In genomic region chr11:117820071-117820470, GRCh38 we compare ENCODE assay signal across 13 cellular contexts. TPM values are rescaled to one million over a fixed set of nuclear protein-coding genes. Genes with fewer than 3 reads are reported as not detected.
DNase-seq lines count a peak whose midpoint lies in the region; TF ChIP-seq lines count a peak whose summit lies in the region.
"Had no signal": no experiment of that assay in that cellular context is flagged by ENCODE, and none has a peak within 500 bp of the region (broad histone marks: within the 10 kb centered on the region; RNA-seq: fewer than 3 reads in every experiment).

No MANE protein-coding gene starts in this region.

- H3K27me3 ChIP-seq in OCI-LY3 (ENCODE audit: low read depth, low read length) (no peaks in the 10 kb centered on the region), brain microvascular endothelial cell (replicated peaks) (no peaks in the 10 kb centered on the region)
- H3K27me3 ChIP-seq: sigmoid colon had no signal

- H3K27ac Mint-ChIP-seq in Calu3 (ENCODE audit: unreplicated experiment), result peak overlapping the region; percentile 12
- H3K27ac Mint-ChIP-seq: activated B cell treated with CpG ODN at 0.5 μM for 24 hours; CD8-positive, alpha-beta T cell had no signal

- H3K9me3 Mint-ChIP-seq in Calu3 (ENCODE audit: low read depth, unreplicated experiment), result no peaks in the 10 kb centered on the region
- H3K9me3 Mint-ChIP-seq: activated B cell treated with CpG ODN at 0.5 μM for 24 hours; brain; CD8-positive, alpha-beta T cell had no signal

- H3K9me3 ChIP-seq in OCI-LY3 (ENCODE audit: insufficient read depth, low read length), result no peaks in the 10 kb centered on the region
- H3K9me3 ChIP-seq: sigmoid colon had no signal

- no peak overlapping the region for H3K4me2 ChIP-seq in OCI-LY3 (ENCODE audit: low read length)

- DNase-seq in Calu3, result no peak
- DNase-seq in NCI-H1105 (lab: John Stamatoyannopoulos, UW), result peak; percentile 93
- DNase-seq in mucosa of gallbladder (ENCODE audit: low spot score), result peak; percentile 85
- no peak for DNase-seq in epidermal melanocyte (ENCODE audit: insufficient read length, low spot score)
- no peak for DNase-seq in activated CD4-positive, alpha-beta T cell treated with anti-CD3 and anti-CD28 coated beads for 4 hours
- no peak for DNase-seq in brain microvascular endothelial cell
- DNase-seq: activated B cell treated with CpG ODN at 0.5 μM for 24 hours; CD8-positive, alpha-beta T cell; sigmoid colon had no signal

- intact Hi-C loops in Calu3 (cut with micrococcal nuclease; ENCODE audit: unreplicated experiment), result no loop called here

- no peaks in the 10 kb centered on the region for H3K79me2 ChIP-seq in OCI-LY3 (ENCODE audit: low read length)

- no peak overlapping the region for H3K4me3 Mint-ChIP-seq in Calu3 (ENCODE audit: low read depth, unreplicated experiment)
- H3K4me3 Mint-ChIP-seq: activated B cell treated with CpG ODN at 0.5 μM for 24 hours; brain; CD8-positive, alpha-beta T cell had no signal

- H2AFZ ChIP-seq in OCI-LY3 (ENCODE audit: low read depth, low read length), result no peak overlapping the region

- H3K36me3 Mint-ChIP-seq in Calu3 (ENCODE audit: insufficient read depth, unreplicated experiment), result peaks cover 19% of the 10 kb centered on the region
- H3K36me3 Mint-ChIP-seq: brain had no signal

- no TSS peak for BruUV-seq in Calu3 (replicated peaks; lab: Mats Ljungman, UMichigan)

- 0 out of 2 replicates have a peak overlapping the region, but pooled peaks have one; percentile 21 for H3K9ac ChIP-seq in OCI-LY3 (ENCODE audit: low read length)

- no peaks in the 10 kb centered on the region for H3K36me3 ChIP-seq in OCI-LY3 (replicated peaks; ENCODE audit: low read depth, low read length)
- H3K36me3 ChIP-seq in brain microvascular endothelial cell (replicated peaks), result no peaks in the 10 kb centered on the region
- H3K36me3 ChIP-seq: sigmoid colon had no signal

- TF ChIP-seq CTCF in Calu3 (IDR thresholded peaks at IDR 0.05; ENCODE audit: unreplicated experiment) (no peak), OCI-LY3 (IDR thresholded peaks at IDR 0.05; ENCODE audit: low read depth, low read length) (no peak), brain microvascular endothelial cell (IDR thresholded peaks at IDR 0.05; ENCODE audit: low read depth, low read length, missing control alignments) (no peak)

- peaks cover 48% of the 10 kb centered on the region for H3K4me1 Mint-ChIP-seq in Calu3 (ENCODE audit: low read depth, unreplicated experiment)

- H3K4me3 ChIP-seq in OCI-LY3 (ENCODE audit: low read length), result no peak overlapping the region
- H3K4me3 ChIP-seq in brain microvascular endothelial cell (ENCODE audit: low read depth, low read length), result no peak overlapping the region
- H3K4me3 ChIP-seq: sigmoid colon, SK-N-MC had no signal

- CTCF ChIA-PET in Calu3 (lab: Charles Lee), result interaction anchor here (2.1 to 4.9 kb wide), 2 partner anchors 126 to 233 kb away, joined by 17 to 54 read pairs; no protein-coding TSS in a partner anchor

- in situ Hi-C loops in brain microvascular endothelial cell (cut with HindIII; ENCODE audit: low pct_ligation_motif_present, low sequenced_read_pairs), result loop anchor here (25.0 kb wide), 1 partner anchor 383 kb away; no protein-coding TSS in a partner anchor

- peaks cover 82% of the 10 kb centered on the region for H3K4me1 ChIP-seq in OCI-LY3 (ENCODE audit: low read length)

- H4K20me1 ChIP-seq in OCI-LY3 (ENCODE audit: insufficient read depth, low read length), result no peaks in the 10 kb centered on the region

- H3K27me3 Mint-ChIP-seq in Calu3 (ENCODE audit: unreplicated experiment), result no peaks in the 10 kb centered on the region

- peak overlapping the region; percentile 18 for H3K27ac ChIP-seq in OCI-LY3 (ENCODE audit: low read length)
- H3K27ac ChIP-seq in brain microvascular endothelial cell, result no peak overlapping the region
- H3K27ac ChIP-seq: sigmoid colon, SK-N-MC had no signal

RNA-seq across cellular contexts. Expression of gene FXYD2, which starts 4.5 kb away (rescaled TPM):
- total RNA-seq in Calu3 (2022) (7.9 and 9.0 TPM in 2 replicates), mucosa of gallbladder (1,539 TPM)
- total RNA-seq: HT1080 had no signal

RNA-seq across cellular contexts. Expression of gene DSCAML1, which starts 23.1 kb away (rescaled TPM):
- total RNA-seq in Calu3 (2022), result 0.07 and 0.27 TPM in 2 replicates
- 8.0 TPM for total RNA-seq in mucosa of gallbladder
- total RNA-seq: HT1080 had no signal

RNA-seq across cellular contexts. Expression of gene FXYD6, which starts 56.4 kb away (rescaled TPM):
- total RNA-seq in Calu3 (2022) (0.61 and 0.78 TPM in 2 replicates), mucosa of gallbladder (185 TPM)
- total RNA-seq: activated B cell treated with CpG ODN at 0.5 μM for 24 hours; CD8-positive, alpha-beta T cell had no signal

Comparison
In these comparisons a context has a peak if more than half of its experiments do, and no peak if none do; other contexts are left out.
1. DNase-seq: peak in NCI-H1105 (single experiment) and mucosa of gallbladder (single experiment); none in Calu3 (single experiment), epidermal melanocyte (single experiment), activated CD4-positive, alpha-beta T cell treated with anti-CD3 and anti-CD28 coated beads for 4 hours (0 of 2) and brain microvascular endothelial cell (single experiment).
2. RNA of gene FXYD2, which starts 4.5 kb away (total RNA-seq): 1,539 TPM in mucosa of gallbladder (single experiment); 7.9 to 9.0 TPM in Calu3; every median in the first group is over 100 times any median in the second.
3. RNA of gene FXYD6, which starts 56.4 kb away (total RNA-seq): 185 TPM in mucosa of gallbladder (single experiment); 0.61 to 0.78 TPM in Calu3; every median in the first group is over 100 times any median in the second.